Comparison of ENCODE assay signal across 11 cellular contexts in genomic region chr11:133911169-133911568, GRCh38. TPM values are rescaled to one million over a fixed set of nuclear protein-coding genes. Genes with fewer than 3 reads are reported as not detected.
A peak's percentile ranks its signal among the peaks of the same experiment; 100 is the strongest.
DNase-seq lines count a peak whose midpoint lies in the region; ATAC-seq and TF ChIP-seq lines count a peak whose summit lies in the region.
"Had no signal": no experiment of that assay in that cellular context is flagged by ENCODE, and none has a peak within 500 bp of the region (broad histone marks: within the 10 kb centered on the region; RNA-seq: fewer than 3 reads in every experiment).

No MANE protein-coding gene starts in this region.

- no peak for DNase-seq in A673 (ENCODE audit: low spot score)
- DNase-seq in NCI-H510A (lab: John Stamatoyannopoulos, UW): no peak
- DNase-seq in NCI-H1092 (lab: John Stamatoyannopoulos, UW): no peak
- DNase-seq in DMS114 treated with DMSO at 0.1 percent for 48 hours (lab: John Stamatoyannopoulos, UW; ENCODE audit: unreplicated experiment): no peak
- DNase-seq: NCI-H146 had no signal

- H3K4me1 ChIP-seq in A673 (ENCODE audit: insufficient read depth, low read length, poor library complexity, severe bottlenecking): no peaks in the 10 kb centered on the region

- no peaks in the 10 kb centered on the region for H3K9me3 Mint-ChIP-seq in activated T-helper 17 cell treated with anti-CD3 and anti-CD28 coated beads, Interleukin-2, amount 50 U/mL, for 72 hours
- H3K9me3 Mint-ChIP-seq: central memory CD8-positive, alpha-beta T cell had no signal

- no TSS peak for BruUV-seq in A673 (replicated peaks; lab: Mats Ljungman, UMichigan)

- peak; percentile 46 for ATAC-seq in HG03565 (IDR thresholded peaks at IDR 0.05; ENCODE audit: unreplicated experiment)
- ATAC-seq in activated T-helper 17 cell treated with anti-CD3 and anti-CD28 coated beads, Interleukin-2, amount 50 U/mL, for 72 hours (replicated peaks): no peak
- no peak for ATAC-seq in HG03039 (IDR thresholded peaks at IDR 0.05; ENCODE audit: unreplicated experiment)

- 0 out of 2 replicates have a peak, but pooled peaks have one; percentile 22 for TF ChIP-seq CTCF in A673 (conservative IDR thresholded peaks at IDR 0.05; ENCODE audit: low read depth, low read length)
- TF ChIP-seq CTCF in GM12875 (IDR thresholded peaks at IDR 0.05; ENCODE audit: borderline replicate concordance, insufficient read depth, low read depth, low read length): peak; percentile 28; the same call in 1 of the 2 replicates

- no peaks in the 10 kb centered on the region for H3K9me3 ChIP-seq in A673 (ENCODE audit: low read depth, low read length, poor library complexity, severe bottlenecking)

- no peaks in the 10 kb centered on the region for H3K4me1 Mint-ChIP-seq in activated T-helper 17 cell treated with anti-CD3 and anti-CD28 coated beads, Interleukin-2, amount 50 U/mL, for 72 hours
- H3K4me1 Mint-ChIP-seq: central memory CD8-positive, alpha-beta T cell had no signal

- H3K4me3 Mint-ChIP-seq in activated T-helper 17 cell treated with anti-CD3 and anti-CD28 coated beads, Interleukin-2, amount 50 U/mL, for 72 hours: no peak overlapping the region
- H3K4me3 Mint-ChIP-seq: central memory CD8-positive, alpha-beta T cell had no signal

- H3K36me3 Mint-ChIP-seq in activated T-helper 17 cell treated with anti-CD3 and anti-CD28 coated beads, Interleukin-2, amount 50 U/mL, for 72 hours (ENCODE audit: low read depth): peaks cover 97% of the 10 kb centered on the region

- no peaks in the 10 kb centered on the region for H3K27me3 Mint-ChIP-seq in activated T-helper 17 cell treated with anti-CD3 and anti-CD28 coated beads, Interleukin-2, amount 50 U/mL, for 72 hours
- H3K27me3 Mint-ChIP-seq: central memory CD8-positive, alpha-beta T cell had no signal

- H3K27ac Mint-ChIP-seq in activated T-helper 17 cell treated with anti-CD3 and anti-CD28 coated beads, Interleukin-2, amount 50 U/mL, for 72 hours: peak overlapping the region; percentile 2

- no peaks in the 10 kb centered on the region for H3K36me3 ChIP-seq in A673 (ENCODE audit: insufficient read depth, low read length, poor library complexity, severe bottlenecking)

- POLR2A ChIA-PET in A673 (lab: Charles Lee; ENCODE audit: low non-redundant PET): no interaction called here

- H3K4me3 ChIP-seq in A673 (ENCODE audit: low read depth, low read length, poor library complexity, severe bottlenecking): no peak overlapping the region
- H3K4me3 ChIP-seq in GM12875 (ENCODE audit: low read depth, low read length): no peak overlapping the region

- CTCF ChIA-PET in A673 (lab: Charles Lee): no interaction called here

- no peaks in the 10 kb centered on the region for H3K27me3 ChIP-seq in A673 (replicated peaks; ENCODE audit: insufficient read depth, low read depth, low read length, poor library complexity)

- intact Hi-C loops in A673 (cut with micrococcal nuclease; ENCODE audit: unreplicated experiment): no loop called here

- H3K27ac ChIP-seq in A673 (ENCODE audit: low read depth, low read length, poor library complexity, severe bottlenecking): no peak overlapping the region

RNA-seq across cellular contexts. Expression of gene IGSF9B, which starts 45.6 kb away (rescaled TPM):
- total RNA-seq in A673 (2021): 10.1 and 14.2 TPM in 2 replicates
- 100 to 1,000 TPM in 1 of 2 donors, 10 to 100 TPM in 1; 25.4 to 279 TPM for total RNA-seq in activated T-helper 17 cell treated with anti-CD3 and anti-CD28 coated beads, Interleukin-2, amount 50 U/mL, for 72 hours
- total RNA-seq: lung microvascular endothelial cell had no signal
